Comparison of ENCODE assay signal across 1 cellular context in genomic region chr6:99819853-99820252, GRCh38.
TF ChIP-seq lines count a peak whose summit lies in the region.

No MANE protein-coding gene starts in this region.

TF ChIP-seq in K562, 482 proteins besides CTCF, POLR2A, EP300 and RAD21:
- no peak for TF ChIP-seq TSC22D4 (tag; IDR thresholded peaks at IDR 0.05)
- TF ChIP-seq EZH2 (IDR thresholded peaks at IDR 0.05; ENCODE audit: borderline replicate concordance, low read depth, low read length) = no peak
- no peak for TF ChIP-seq ZNF766 (CRISPR knock-in tag; conservative IDR thresholded peaks at IDR 0.05)
- TF ChIP-seq ZNF3 (CRISPR knock-in tag; IDR thresholded peaks at IDR 0.05) = no peak
- no peak for TF ChIP-seq PCBP1 (IDR thresholded peaks at IDR 0.05; ENCODE audit: low read depth, low read length, poor library complexity, severe bottlenecking)
- TF ChIP-seq NKRF (IDR thresholded peaks at IDR 0.05; ENCODE audit: borderline replicate concordance) = no peak
- TF ChIP-seq KHSRP (IDR thresholded peaks at IDR 0.05) = no peak
- TF ChIP-seq ZNF398 (CRISPR knock-in tag; IDR thresholded peaks at IDR 0.05) = no peak
- no peak for TF ChIP-seq PRDM10 (IDR thresholded peaks at IDR 0.05; ENCODE audit: partially characterized antibody)
TF ChIP-seq in K562: peak in this region for 0.
